ENCODE assay signal across 20 cellular contexts in the genomic region with DNA sequence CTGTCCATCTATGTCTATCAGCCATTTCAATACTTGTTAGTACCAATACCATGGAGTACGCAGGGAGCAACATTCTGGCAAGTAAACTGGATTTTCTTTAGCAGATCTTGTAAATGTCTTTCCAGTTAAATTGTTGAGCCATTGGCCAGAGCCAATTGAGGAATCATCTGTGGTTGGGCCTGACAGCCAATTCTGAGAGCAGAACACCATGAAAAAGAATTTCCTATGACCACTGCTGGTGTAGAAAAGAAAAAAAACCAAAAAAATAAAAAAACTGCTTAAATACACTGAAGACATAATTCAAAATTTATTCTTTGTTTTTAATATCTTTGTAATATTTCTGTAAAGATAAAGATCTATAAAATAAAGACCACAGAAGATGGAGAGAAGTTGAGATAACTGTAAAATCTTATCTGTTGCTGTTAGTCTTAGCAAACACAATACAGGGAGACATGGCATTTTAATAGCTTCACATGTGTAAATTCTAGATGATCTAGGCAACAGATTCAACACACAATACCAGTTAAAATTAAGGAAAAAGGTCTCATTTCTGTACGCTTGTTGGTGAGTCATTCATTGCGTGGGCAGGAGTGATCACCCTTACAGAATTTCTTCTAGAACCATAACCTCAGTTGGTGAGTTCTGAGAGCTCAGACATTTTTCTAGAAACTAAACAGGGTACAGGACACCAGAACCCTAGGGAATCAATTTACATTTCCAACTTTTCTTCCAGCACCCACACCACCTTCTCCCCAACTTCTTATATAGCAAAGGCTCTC.
DNase-seq lines count a peak whose midpoint lies in the region; TF ChIP-seq lines count a peak whose summit lies in the region.
"Had no signal": no experiment of that assay in that cellular context is flagged by ENCODE, and none has a peak within 500 bp of the region (broad histone marks: within the 10 kb centered on the region; RNA-seq: fewer than 3 reads in every experiment).

No MANE protein-coding gene starts in this region.

- H3K4me1 ChIP-seq in adipocyte (ENCODE audit: control insufficient read depth, insufficient read depth, low read length) (peaks cover 36% of the 10 kb centered on the region), transverse colon (peaks cover 0 to 21% (median 0%) of the 10 kb centered on the region in 4 donors)

- no peaks in the 10 kb centered on the region for H3K27me3 ChIP-seq in adipocyte (replicated peaks; ENCODE audit: control insufficient read depth, insufficient read depth, low read length)
- no peaks in the 10 kb centered on the region for H3K27me3 ChIP-seq in transverse colon
- H3K27me3 ChIP-seq: ascending aorta had no signal

- WGBS in transverse colon (ENCODE audit: low coverage in 1 of 2), 2 donors = 66 to 67% methylated on average over 3 of the region's 3 CpGs

- H3K36me3 ChIP-seq in adipocyte (ENCODE audit: control insufficient read depth, insufficient read depth, low read length, severe bottlenecking) (no peaks in the 10 kb centered on the region), transverse colon (no peaks in the 10 kb centered on the region)
- H3K36me3 ChIP-seq: ascending aorta had no signal

- H3K9ac ChIP-seq in adipocyte (ENCODE audit: low read length) = no peak overlapping the region
- H3K9ac ChIP-seq: KMS-11 had no signal

- no peaks in the 10 kb centered on the region for H3K9me3 ChIP-seq in adipocyte (ENCODE audit: control insufficient read depth, low read length)
- H3K9me3 ChIP-seq in transverse colon = no peaks in the 10 kb centered on the region
- H3K9me3 ChIP-seq: ascending aorta had no signal

- H3K9me3 Mint-ChIP-seq in T-helper 2 cell treated with Interferon-gamma antibody and Interleukin-4, amounts not matched to agents 5 μg/mL and 100 μg/mL, for 36 hours = no peaks in the 10 kb centered on the region
- no peaks in the 10 kb centered on the region for H3K9me3 Mint-ChIP-seq in activated CD4-positive, alpha-beta memory T cell treated with anti-CD3 and anti-CD28 coated beads, Interleukin-2, amount 10 ng/mL, durations not matched to agents 7 days and 5 days
- H3K9me3 Mint-ChIP-seq: activated T-helper 2 cell treated with anti-CD3 and anti-CD28 coated beads, Interferon-gamma antibody, Interleukin-2, Interleukin-4, amounts not matched to agents 10 μg/mL and 5 μg/mL and 100 μg/mL, durations not matched to agents 14 hours and 24 hours and 36 hours; stimulated activated memory B cell treated with anti-CD40 and anti-IgM and Interleukin-4, amounts not matched to agents 10 μg/mL and 1 μg/mL and 100 μg/mL, for 72 hours had no signal

- no peaks in the 10 kb centered on the region for H3K27me3 Mint-ChIP-seq in T-helper 2 cell treated with Interferon-gamma antibody and Interleukin-4, amounts not matched to agents 5 μg/mL and 100 μg/mL, for 36 hours (ENCODE audit: low read depth)
- H3K27me3 Mint-ChIP-seq in activated CD4-positive, alpha-beta memory T cell treated with anti-CD3 and anti-CD28 coated beads, Interleukin-2, amount 10 ng/mL, durations not matched to agents 7 days and 5 days = no peaks in the 10 kb centered on the region
- H3K27me3 Mint-ChIP-seq: natural killer cell treated with Interleukin-12 subunit alpha and Interleukin-12 subunit beta and Interleukin-15 and Interleukin-18, amount 100 ng/mL, for 72 hours; stimulated activated memory B cell treated with anti-CD40 and anti-IgM and Interleukin-4, amounts not matched to agents 10 μg/mL and 1 μg/mL and 100 μg/mL, for 72 hours had no signal

- H3K4me3 ChIP-seq in adipocyte (ENCODE audit: low read length) (no peak overlapping the region), fibroblast of villous mesenchyme (ENCODE audit: low read depth, low read length) (no peak overlapping the region), transverse colon (no peak overlapping the region)
- H3K4me3 ChIP-seq: ascending aorta had no signal

- no peak for TF ChIP-seq EP300 in transverse colon (IDR thresholded peaks at IDR 0.05; ENCODE audit: low read depth)

- TF ChIP-seq POLR2A in transverse colon (IDR thresholded peaks at IDR 0.05) = no peak

- peaks cover 2% of the 10 kb centered on the region for H3K4me1 Mint-ChIP-seq in T-helper 2 cell treated with Interferon-gamma antibody and Interleukin-4, amounts not matched to agents 5 μg/mL and 100 μg/mL, for 36 hours (ENCODE audit: low read depth)
- no peaks in the 10 kb centered on the region for H3K4me1 Mint-ChIP-seq in activated CD4-positive, alpha-beta memory T cell treated with anti-CD3 and anti-CD28 coated beads, Interleukin-2, amount 10 ng/mL, durations not matched to agents 7 days and 5 days
- H3K4me1 Mint-ChIP-seq: CD8-positive, alpha-beta memory T cell had no signal

- H3K36me3 Mint-ChIP-seq in T-helper 2 cell treated with Interferon-gamma antibody and Interleukin-4, amounts not matched to agents 5 μg/mL and 100 μg/mL, for 36 hours (ENCODE audit: low read depth) = no peaks in the 10 kb centered on the region
- H3K36me3 Mint-ChIP-seq in activated CD4-positive, alpha-beta memory T cell treated with anti-CD3 and anti-CD28 coated beads, Interleukin-2, amount 10 ng/mL, durations not matched to agents 7 days and 5 days (ENCODE audit: low read depth) = no peaks in the 10 kb centered on the region
- H3K36me3 Mint-ChIP-seq: CD8-positive, alpha-beta memory T cell; natural killer cell treated with Interleukin-12 subunit alpha and Interleukin-12 subunit beta and Interleukin-15 and Interleukin-18, amount 100 ng/mL, for 72 hours; stimulated activated memory B cell treated with anti-CD40 and anti-IgM and Interleukin-4, amounts not matched to agents 10 μg/mL and 1 μg/mL and 100 μg/mL, for 72 hours had no signal

- POLR2A ChIA-PET in activated CD4-positive, alpha-beta memory T cell treated with anti-CD3 and anti-CD28 coated beads, Interleukin-2, amount 10 ng/mL, durations not matched to agents 7 days and 5 days (lab: Charles Lee) = no interaction called here

- in situ Hi-C loops in transverse colon (cut with MboI; ENCODE audit: low pct_ligation_motif_present in 1 of 4, low pct_unique_long_range_greater_than_20kb in 1 of 4, low sequenced_read_pairs in 3 of 4) = no loop called here

- peak overlapping the region in 3 of 4 donors; percentile 21 to 76 (median 22) for H3K27ac ChIP-seq in transverse colon
- H3K27ac ChIP-seq: 22Rv1, ascending aorta, KMS-11 had no signal

- intact Hi-C loops in transverse colon (cut with DNase I; ENCODE audit: low total_unique reads) = no loop called here

- H3K27ac Mint-ChIP-seq in T-helper 2 cell treated with Interferon-gamma antibody and Interleukin-4, amounts not matched to agents 5 μg/mL and 100 μg/mL, for 36 hours = no peak overlapping the region
- H3K27ac Mint-ChIP-seq in activated CD4-positive, alpha-beta memory T cell treated with anti-CD3 and anti-CD28 coated beads, Interleukin-2, amount 10 ng/mL, durations not matched to agents 7 days and 5 days = no peak overlapping the region
- H3K27ac Mint-ChIP-seq: activated T-helper 2 cell treated with anti-CD3 and anti-CD28 coated beads, Interferon-gamma antibody, Interleukin-2, Interleukin-4, amounts not matched to agents 10 μg/mL and 5 μg/mL and 100 μg/mL, durations not matched to agents 14 hours and 24 hours and 36 hours; CD8-positive, alpha-beta memory T cell; natural killer cell treated with Interleukin-12 subunit alpha and Interleukin-12 subunit beta and Interleukin-15 and Interleukin-18, amount 100 ng/mL, for 72 hours; stimulated activated memory B cell treated with anti-CD40 and anti-IgM and Interleukin-4, amounts not matched to agents 10 μg/mL and 1 μg/mL and 100 μg/mL, for 72 hours had no signal

- no peak for TF ChIP-seq CTCF in fibroblast of villous mesenchyme (IDR thresholded peaks at IDR 0.05; ENCODE audit: insufficient read depth, low read depth, low read length)
- TF ChIP-seq CTCF in transverse colon (IDR thresholded peaks at IDR 0.05) = no peak

- CTCF ChIA-PET in activated CD4-positive, alpha-beta memory T cell treated with anti-CD3 and anti-CD28 coated beads, Interleukin-2, amount 10 ng/mL, durations not matched to agents 7 days and 5 days (lab: Charles Lee) = no interaction called here

- H3K4me3 Mint-ChIP-seq in T-helper 2 cell treated with Interferon-gamma antibody and Interleukin-4, amounts not matched to agents 5 μg/mL and 100 μg/mL, for 36 hours = no peak overlapping the region
- no peak overlapping the region for H3K4me3 Mint-ChIP-seq in activated CD4-positive, alpha-beta memory T cell treated with anti-CD3 and anti-CD28 coated beads, Interleukin-2, amount 10 ng/mL, durations not matched to agents 7 days and 5 days
- H3K4me3 Mint-ChIP-seq: natural killer cell treated with Interleukin-12 subunit alpha and Interleukin-12 subunit beta and Interleukin-15 and Interleukin-18, amount 100 ng/mL, for 72 hours; stimulated activated memory B cell treated with anti-CD40 and anti-IgM and Interleukin-4, amounts not matched to agents 10 μg/mL and 1 μg/mL and 100 μg/mL, for 72 hours had no signal

- DNase-seq in T-helper 2 cell treated with Interferon-gamma antibody and Interleukin-4, amounts not matched to agents 5 μg/mL and 100 μg/mL, for 36 hours (ENCODE audit: low spot score) = peak; percentile 34
- DNase-seq in T-helper 2 cell (no peak), adipocyte (ENCODE audit: low read depth) (peak; percentile 72), fibroblast of villous mesenchyme (ENCODE audit: low read depth) (peak; percentile 43), transverse colon (no peak), DMS153 (lab: John Stamatoyannopoulos, UW) (no peak), SW 1271 (lab: John Stamatoyannopoulos, UW) (no peak)
- DNase-seq in activated CD4-positive, alpha-beta memory T cell treated with anti-CD3 and anti-CD28 coated beads, Interleukin-2, amount 10 ng/mL, durations not matched to agents 7 days and 5 days = no peak
- DNase-seq: activated CD4-positive, alpha-beta T cell treated with anti-CD3 and anti-CD28 coated beads, Interleukin-2, amount 50 U/mL, for 48 hours; CD8-positive, alpha-beta memory T cell; NCI-H2029 treated with DMSO at 0.1 percent for 48 hours; NCI-H774; right cardiac atrium; T1000 had no signal

Comparison
In these comparisons a context has a peak if more than half of its experiments do, and no peak if none do; other contexts are left out.
1. DNase-seq: peak in T-helper 2 cell treated with Interferon-gamma antibody and Interleukin-4, amounts not matched to agents 5 μg/mL and 100 μg/mL, for 36 hours (single experiment), adipocyte (single experiment) and fibroblast of villous mesenchyme (single experiment); none in T-helper 2 cell (0 of 5), transverse colon (single experiment), DMS153 (single experiment), SW 1271 (0 of 2) and activated CD4-positive, alpha-beta memory T cell treated with anti-CD3 and anti-CD28 coated beads, Interleukin-2, amount 10 ng/mL, durations not matched to agents 7 days and 5 days (single experiment).